In the genomic region with DNA sequence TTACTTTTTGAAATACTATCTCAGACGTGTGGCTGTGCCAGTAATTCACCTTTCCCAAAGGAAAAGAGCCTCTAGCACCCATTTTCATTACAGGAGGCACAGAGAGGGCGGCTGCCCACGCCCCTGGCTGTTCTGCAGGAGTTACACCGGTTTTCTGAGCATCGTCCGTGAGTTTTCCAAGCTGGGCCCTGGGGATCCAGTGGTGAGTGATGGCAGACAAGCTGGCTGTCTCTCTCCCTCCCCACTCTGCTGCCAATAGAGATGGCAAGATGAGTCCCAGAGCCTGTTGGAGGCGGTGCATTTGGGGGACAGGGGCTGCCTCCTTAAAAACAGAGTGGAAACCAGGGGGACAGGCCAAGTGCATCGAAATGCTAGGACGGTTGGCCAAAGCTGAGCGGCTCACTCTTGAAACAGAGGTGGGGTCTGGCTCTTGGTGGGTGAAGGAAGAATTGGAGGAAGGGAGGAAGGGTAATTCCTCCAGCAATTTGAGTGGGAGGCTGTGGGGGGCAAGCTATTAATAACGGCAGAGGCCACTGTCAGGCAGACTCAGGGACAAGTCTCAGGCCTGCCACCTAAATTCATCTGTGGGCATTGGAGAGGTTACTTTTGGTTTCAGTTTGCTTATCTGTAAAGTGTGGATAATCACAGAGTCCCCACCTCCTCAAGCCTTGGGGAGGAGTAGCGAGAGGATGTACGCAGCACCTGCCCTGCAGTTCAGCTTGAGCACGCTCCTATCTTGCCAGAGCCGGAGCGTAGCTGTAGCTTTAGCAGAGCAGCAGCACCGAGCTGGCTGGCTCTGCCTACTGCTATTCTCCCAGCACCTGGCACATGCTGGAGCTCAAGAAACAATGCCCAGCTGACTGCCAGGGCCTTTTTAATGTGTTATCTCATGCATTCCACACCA, we compare ENCODE assay signal across 8 cellular contexts. TPM values are rescaled to one million over a fixed set of nuclear protein-coding genes. Genes with fewer than 3 reads are reported as not detected.
A peak's percentile ranks its signal among the peaks of the same experiment; 100 is the strongest.
DNase-seq lines count a peak whose midpoint lies in the region; ATAC-seq and TF ChIP-seq lines count a peak whose summit lies in the region.

No MANE protein-coding gene starts in this region.

- H3K9me3 Mint-ChIP-seq in immature natural killer cell (no peaks in the 10 kb centered on the region), chondrocyte (ENCODE audit: low read depth) (peaks cover 8% of the 10 kb centered on the region)

- CTCF ChIA-PET in GM10248 (lab: Yijun Ruan, JAX): interaction anchor here (0.6 to 20.5 kb wide), 20 partner anchors 9 to 444 kb away, joined by 3 to 560 read pairs (median 5); a partner anchor contains a TSS

- H3K27ac Mint-ChIP-seq in immature natural killer cell (peak overlapping the region; percentile 89 to 97 (median 93)), chondrocyte (ENCODE audit: unreplicated experiment) (no peak overlapping the region)

- DNase-seq in GM10248 (ENCODE audit: extremely low spot score) (peak; percentile 78), LHCN-M2 (ENCODE audit: low read depth) (peak; percentile 7), immature natural killer cell (peak; percentile 49 to 57 (median 57)), chondrocyte (ENCODE audit: low spot score) (no peak), cortex of kidney (lab: John Stamatoyannopoulos, UW) (no peak)
- DNase-seq in activated CD8-positive, alpha-beta memory T cell treated with anti-CD3 and anti-CD28 coated beads for 4 hours (ENCODE audit: low read depth in 2 of 2): peak; percentile 10 to 52
- peak; percentile 58 for DNase-seq in stimulated activated naive CD8-positive, alpha-beta T cell treated with anti-CD3 and anti-CD28 coated beads, Interleukin-15, Interleukin-2, amounts not matched to agents 100 U/mL and 50 U/mL, for 24 hours

- H3K4me3 Mint-ChIP-seq in immature natural killer cell: peak overlapping the region; percentile 74 to 92 (median 84)
- H3K4me3 Mint-ChIP-seq in chondrocyte (ENCODE audit: unreplicated experiment): no peak overlapping the region

- H3K36me3 Mint-ChIP-seq in immature natural killer cell (no peaks in the 10 kb centered on the region), chondrocyte (ENCODE audit: low read depth) (no peaks in the 10 kb centered on the region)

- peak; percentile 60 for ATAC-seq in GM21447 (IDR thresholded peaks at IDR 0.05; ENCODE audit: unreplicated experiment)
- peak; percentile 86 for ATAC-seq in stimulated activated naive CD8-positive, alpha-beta T cell treated with anti-CD3 and anti-CD28 coated beads, Interleukin-15, Interleukin-2, amounts not matched to agents 100 U/mL and 50 U/mL, for 24 hours

- POLR2A ChIA-PET in GM10248 (lab: Yijun Ruan, JAX): interaction anchor here (0.7 kb wide), 1 partner anchor 85 kb away, joined by 3 read pairs; no protein-coding TSS in a partner anchor

- H3K4me1 Mint-ChIP-seq in immature natural killer cell: peaks cover 20 to 27% of the 10 kb centered on the region in 2 donors
- H3K4me1 Mint-ChIP-seq in chondrocyte (ENCODE audit: low read depth): peaks cover 7% of the 10 kb centered on the region

- TF ChIP-seq CTCF in GM10248 (IDR thresholded peaks at IDR 0.05; ENCODE audit: control extremely low read depth, extremely low read depth, low read depth, missing control alignments): no peak
- TF ChIP-seq CTCF in chondrocyte (IDR thresholded peaks at IDR 0.05): no peak

- H3K27me3 Mint-ChIP-seq in immature natural killer cell (ENCODE audit: low read depth in 3 of 3) (no peaks in the 10 kb centered on the region), chondrocyte (ENCODE audit: low read depth) (peaks cover 8% of the 10 kb centered on the region)

RNA-seq across cellular contexts. Expression of a gene that starts 7.5 kb away (rescaled TPM):
- total RNA-seq in LHCN-M2 (2014; rRNA removed): not detected in 2 replicates
- polyA plus RNA-seq in LHCN-M2 (2012): not detected
- not detected for polyA plus RNA-seq in immature natural killer cell
- not detected in 3 replicates for total RNA-seq in chondrocyte

Comparison
In these comparisons a context has a peak if more than half of its experiments do, and no peak if none do; other contexts are left out.
1. DNase-seq: peak in GM10248 (single experiment), LHCN-M2 (single experiment), activated CD8-positive, alpha-beta memory T cell treated with anti-CD3 and anti-CD28 coated beads for 4 hours (2 of 2), immature natural killer cell (3 of 3) and stimulated activated naive CD8-positive, alpha-beta T cell treated with anti-CD3 and anti-CD28 coated beads, Interleukin-15, Interleukin-2, amounts not matched to agents 100 U/mL and 50 U/mL, for 24 hours (single experiment); none in chondrocyte (single experiment) and cortex of kidney (single experiment).